30 cellular contexts compared by ENCODE assay signal in genomic region chrX:88378406-88378805, GRCh38.
"Had no signal": no experiment of that assay in that cellular context is flagged by ENCODE, and none has a peak within 500 bp of the region (broad histone marks: within the 10 kb centered on the region; RNA-seq: fewer than 3 reads in every experiment).

No MANE protein-coding gene starts in this region.

- FAIRE-seq: bronchial epithelial cell had no signal

- H3K9me3 Mint-ChIP-seq: activated CD4-positive, alpha-beta memory T cell treated with anti-CD3 and anti-CD28 coated beads for 36 hours; activated CD4-positive, alpha-beta T cell treated with anti-CD3 and anti-CD28 coated beads, Interleukin-2, amount 10 ng/mL, durations not matched to agents 24 days and 14 days; activated T-helper 1 cell treated with anti-CD3 and anti-CD28 coated beads, Interleukin-12 subunit alpha, Interleukin-12 subunit beta, Interleukin-2, Interleukin-4 antibody, amounts not matched to agents 30 ng/mL and 10 ng/mL and 1 ng/mL, durations not matched to agents 14 hours and 24 hours and 36 hours had no signal

- H3K27me3 ChIP-seq: brain microvascular endothelial cell, esophagus squamous epithelium, gastroesophageal sphincter had no signal

- DNase-seq: activated CD4-positive, alpha-beta memory T cell treated with anti-CD3 and anti-CD28 coated beads for 36 hours; activated CD4-positive, alpha-beta T cell treated with anti-CD3 and anti-CD28 coated beads for 36 hours; activated CD4-positive, alpha-beta T cell treated with anti-CD3 and anti-CD28 coated beads, Interleukin-2, amount 10 ng/mL, durations not matched to agents 24 days and 14 days; activated CD4-positive, CD25-positive, alpha-beta regulatory T cell; activated CD4-positive, CD25-positive, alpha-beta regulatory T cell treated with anti-CD3 and anti-CD28 coated beads, Interleukin-2, amount 50 U/mL, for 72 hours; activated CD8-positive, alpha-beta memory T cell treated with anti-CD3 and anti-CD28 coated beads, Interleukin-2, amount 10 ng/mL, durations not matched to agents 7 days and 5 days; activated CD8-positive, alpha-beta memory T cell treated with anti-CD3 and anti-CD28 coated beads, Interleukin-2, amount 50 U/mL, for 4 hours; activated CD8-positive, alpha-beta T cell treated with anti-CD3 and anti-CD28 coated beads, Interleukin-2, amount 10 ng/mL, durations not matched to agents 7 days and 5 days; activated gamma-delta T cell; activated naive CD4-positive, alpha-beta T cell; activated naive CD4-positive, alpha-beta T cell treated with anti-CD3 and anti-CD28 coated beads, Interleukin-2, amount 50 U/mL, for 16 hours; activated T-cell treated with anti-CD3 and anti-CD28 coated beads, Interleukin-2, amount 50 U/mL, for 1 hour; activated T-cell treated with anti-CD3 and anti-CD28 coated beads, Interleukin-2, amount 50 U/mL, for 48 hours; amniotic stem cell; anterior cingulate cortex; brain microvascular endothelial cell; cortex of kidney; dermis blood vessel endothelial cell; effector CD4-positive, alpha-beta T cell; effector memory CD8-positive, alpha-beta T cell; esophagus squamous epithelium; foreskin melanocyte; heart right ventricle; T-helper 2 cell had no signal

- H3K4me1 ChIP-seq: esophagus squamous epithelium, gastroesophageal sphincter, heart right ventricle had no signal

- H3K4me3 ChIP-seq: esophagus squamous epithelium, gastroesophageal sphincter, heart right ventricle had no signal

- H3K4me1 Mint-ChIP-seq: activated CD4-positive, alpha-beta T cell treated with anti-CD3 and anti-CD28 coated beads for 36 hours; activated CD4-positive, alpha-beta T cell treated with anti-CD3 and anti-CD28 coated beads, Interleukin-2, amount 10 ng/mL, durations not matched to agents 24 days and 14 days; activated CD8-positive, alpha-beta memory T cell treated with anti-CD3 and anti-CD28 coated beads, Interleukin-2, amount 10 ng/mL, durations not matched to agents 7 days and 5 days; central memory CD8-positive, alpha-beta T cell had no signal

- H3K36me3 ChIP-seq: brain microvascular endothelial cell, esophagus squamous epithelium, gastroesophageal sphincter, heart right ventricle had no signal

- H3K27ac ChIP-seq: brain microvascular endothelial cell, epithelial cell of prostate, esophagus squamous epithelium, gastroesophageal sphincter, heart right ventricle had no signal

- H3K27me3 Mint-ChIP-seq: activated CD4-positive, alpha-beta memory T cell treated with anti-CD3 and anti-CD28 coated beads for 36 hours; activated CD4-positive, alpha-beta T cell treated with anti-CD3 and anti-CD28 coated beads for 36 hours; activated CD4-positive, alpha-beta T cell treated with anti-CD3 and anti-CD28 coated beads, Interleukin-2, amount 10 ng/mL, durations not matched to agents 24 days and 14 days; activated CD8-positive, alpha-beta memory T cell treated with anti-CD3 and anti-CD28 coated beads, Interleukin-2, amount 10 ng/mL, durations not matched to agents 7 days and 5 days; activated naive CD8-positive, alpha-beta T cell; central memory CD8-positive, alpha-beta T cell; effector memory CD8-positive, alpha-beta T cell had no signal

- H3K9me3 ChIP-seq: esophagus squamous epithelium, gastroesophageal sphincter had no signal

- ATAC-seq: activated CD4-positive, alpha-beta T cell treated with anti-CD3 and anti-CD28 coated beads for 36 hours; activated CD8-positive, alpha-beta memory T cell treated with anti-CD3 and anti-CD28 coated beads, Interleukin-2, amount 10 ng/mL, durations not matched to agents 7 days and 5 days; activated CD8-positive, alpha-beta T cell treated with anti-CD3 and anti-CD28 coated beads, Interleukin-2, amount 10 ng/mL, durations not matched to agents 7 days and 5 days; effector memory CD8-positive, alpha-beta T cell; gastroesophageal sphincter; heart right ventricle had no signal

- H3K4me3 Mint-ChIP-seq: activated CD4-positive, alpha-beta memory T cell treated with anti-CD3 and anti-CD28 coated beads for 36 hours; activated CD4-positive, alpha-beta T cell treated with anti-CD3 and anti-CD28 coated beads for 36 hours; activated CD4-positive, alpha-beta T cell treated with anti-CD3 and anti-CD28 coated beads, Interleukin-2, amount 10 ng/mL, durations not matched to agents 24 days and 14 days; activated CD8-positive, alpha-beta memory T cell treated with anti-CD3 and anti-CD28 coated beads, Interleukin-2, amount 10 ng/mL, durations not matched to agents 7 days and 5 days; activated CD8-positive, alpha-beta T cell treated with anti-CD3 and anti-CD28 coated beads, Interleukin-2, amount 10 ng/mL, durations not matched to agents 7 days and 5 days; activated naive CD8-positive, alpha-beta T cell; activated T-helper 1 cell treated with anti-CD3 and anti-CD28 coated beads, Interleukin-12 subunit alpha, Interleukin-12 subunit beta, Interleukin-2, Interleukin-4 antibody, amounts not matched to agents 30 ng/mL and 10 ng/mL and 1 ng/mL, durations not matched to agents 14 hours and 24 hours and 36 hours; central memory CD8-positive, alpha-beta T cell; effector memory CD8-positive, alpha-beta T cell had no signal

- H3K36me3 Mint-ChIP-seq: activated CD4-positive, alpha-beta memory T cell treated with anti-CD3 and anti-CD28 coated beads for 36 hours; activated CD8-positive, alpha-beta memory T cell treated with anti-CD3 and anti-CD28 coated beads, Interleukin-2, amount 10 ng/mL, durations not matched to agents 7 days and 5 days; activated naive CD8-positive, alpha-beta T cell had no signal

- H3K27ac Mint-ChIP-seq: activated CD4-positive, alpha-beta memory T cell treated with anti-CD3 and anti-CD28 coated beads for 36 hours; activated CD4-positive, alpha-beta T cell treated with anti-CD3 and anti-CD28 coated beads for 36 hours; activated CD4-positive, alpha-beta T cell treated with anti-CD3 and anti-CD28 coated beads, Interleukin-2, amount 10 ng/mL, durations not matched to agents 24 days and 14 days; activated CD8-positive, alpha-beta memory T cell treated with anti-CD3 and anti-CD28 coated beads, Interleukin-2, amount 10 ng/mL, durations not matched to agents 7 days and 5 days; activated CD8-positive, alpha-beta T cell treated with anti-CD3 and anti-CD28 coated beads, Interleukin-2, amount 10 ng/mL, durations not matched to agents 7 days and 5 days; activated naive CD8-positive, alpha-beta T cell; activated T-helper 1 cell treated with anti-CD3 and anti-CD28 coated beads, Interleukin-12 subunit alpha, Interleukin-12 subunit beta, Interleukin-2, Interleukin-4 antibody, amounts not matched to agents 30 ng/mL and 10 ng/mL and 1 ng/mL, durations not matched to agents 14 hours and 24 hours and 36 hours; effector memory CD8-positive, alpha-beta T cell had no signal
